9 cellular contexts compared by ENCODE assay signal in genomic region chr10:86960003-86960862, GRCh38. TPM values are rescaled to one million over a fixed set of nuclear protein-coding genes. Genes with fewer than 3 reads are reported as not detected.
A peak's percentile ranks its signal among the peaks of the same experiment; 100 is the strongest.
DNase-seq lines count a peak whose midpoint lies in the region; ATAC-seq, FAIRE-seq and TF ChIP-seq lines count a peak whose summit lies in the region.
"Had no signal": no experiment of that assay in that cellular context is flagged by ENCODE, and none has a peak within 500 bp of the region (broad histone marks: within the 10 kb centered on the region; RNA-seq: fewer than 3 reads in every experiment).

No MANE protein-coding gene starts in this region.

- H3K27ac ChIP-seq in body of pancreas (peak overlapping the region in 2 of 4 donors; percentile 8 to 49), keratinocyte (ENCODE audit: control insufficient read depth, insufficient read depth, low read length) (peak overlapping the region; percentile 10), thyroid gland (peak overlapping the region; percentile 0 to 85 (median 61))

- no peak overlapping the region for H3K4me2 ChIP-seq in keratinocyte (ENCODE audit: control insufficient read depth, extremely low read depth, insufficient read depth, low read depth, low read length)

- peak; percentile 93 for TF ChIP-seq CTCF in AG04449 (IDR thresholded peaks at IDR 0.05; ENCODE audit: insufficient read depth, low read length, missing control alignments)
- peak; percentile 100 for TF ChIP-seq CTCF in GM12873 (IDR thresholded peaks at IDR 0.05; ENCODE audit: insufficient read depth, low read depth, low read length, missing control alignments)
- TF ChIP-seq CTCF in body of pancreas (IDR thresholded peaks at IDR 0.05): peak; percentile 60 to 87 (median 72)
- peak in 2 of 3 experiments; percentile 99 to 100 for TF ChIP-seq CTCF in keratinocyte (optimal IDR thresholded peaks at IDR 0.05 in 1 of 3, IDR thresholded peaks at IDR 0.05 in 1 of 3, conservative IDR thresholded peaks at IDR 0.05 in 1 of 3; ENCODE audit: extremely low read depth in 1 of 3, insufficient read depth in 2 of 3, low read length in 3 of 3)
- peak; percentile 29 to 66 (median 62) for TF ChIP-seq CTCF in thyroid gland (IDR thresholded peaks at IDR 0.05)

- no peak for TF ChIP-seq POLR2A in body of pancreas (IDR thresholded peaks at IDR 0.05)
- no peak for TF ChIP-seq POLR2A in thyroid gland (IDR thresholded peaks at IDR 0.05)

- H3K36me3 ChIP-seq in body of pancreas (replicated peaks in 1 of 2; ENCODE audit: insufficient read depth in 1 of 2, low read depth in 2 of 2): no peaks in the 10 kb centered on the region
- no peaks in the 10 kb centered on the region for H3K36me3 ChIP-seq in keratinocyte (ENCODE audit: control insufficient read depth in 2 of 2, extremely low read depth in 1 of 2, insufficient read depth in 2 of 2, low read length in 2 of 2)
- H3K36me3 ChIP-seq in thyroid gland: no peaks in the 10 kb centered on the region

- in situ Hi-C loops in G401 (cut with HindIII; ENCODE audit: low sequenced_read_pairs): no loop called here

- H3K4me3 ChIP-seq in AG04449 (ENCODE audit: low read depth, low read length) (no peak overlapping the region), body of pancreas (no peak overlapping the region), keratinocyte (ENCODE audit: control insufficient read depth in 2 of 3, extremely low read depth in 1 of 3, insufficient read depth in 2 of 3, low read depth in 1 of 3, low read length in 3 of 3) (no peak overlapping the region), thyroid gland (replicated peaks in 1 of 3) (no peak overlapping the region)

- peaks cover 2% of the 10 kb centered on the region for H3K9me1 ChIP-seq in keratinocyte (ENCODE audit: control insufficient read depth, extremely low read depth, insufficient read depth, low read length)

- intact Hi-C loops in body of pancreas (cut with DNase I): no loop called here
- intact Hi-C loops in thyroid gland (cut with DNase I): loop anchor here (10.0 kb wide), 1 partner anchor 135 kb away; the partner anchor contains the start of genes GLUD1 and SHLD2

- no peak overlapping the region for H3K9ac ChIP-seq in keratinocyte (ENCODE audit: control insufficient read depth, extremely low read depth, insufficient read depth, low read length)

- CTCF ChIA-PET in AG04449 (lab: Yijun Ruan, JAX): interaction anchor here (0.7 to 10.1 kb wide), 6 partner anchors 8 to 318 kb away, joined by 3 to 171 read pairs (median 6); partner anchors contain the start of gene ADIRF

- 64 to 80% methylated on average over 28 to 34 of the region's 37 CpGs for WGBS in body of pancreas, 2 donors
- WGBS in thyroid gland, 2 donors: 68 to 84% methylated on average over 24 to 29 of the region's 37 CpGs

- peaks cover 15% of the 10 kb centered on the region for H3K79me2 ChIP-seq in keratinocyte (ENCODE audit: control insufficient read depth, insufficient read depth, low read length)

- peak; percentile 48 for FAIRE-seq in keratinocyte (lab: Jason Lieb, UNC)

- H3K9me3 ChIP-seq in body of pancreas (no peaks in the 10 kb centered on the region), keratinocyte (ENCODE audit: control insufficient read depth, low read depth, low read length) (no peaks in the 10 kb centered on the region), thyroid gland (no peaks in the 10 kb centered on the region)

- H3K4me1 ChIP-seq in body of pancreas (peaks cover 12% of the 10 kb centered on the region), keratinocyte (ENCODE audit: control insufficient read depth, extremely low read depth, insufficient read depth, low read length) (peaks cover 40% of the 10 kb centered on the region), thyroid gland (peaks cover 0 to 38% of the 10 kb centered on the region in 2 donors)

- no peaks in the 10 kb centered on the region for H3K27me3 ChIP-seq in body of pancreas
- no peaks in the 10 kb centered on the region for H3K27me3 ChIP-seq in keratinocyte (ENCODE audit: control insufficient read depth, extremely low read depth, insufficient read depth, low read length)
- no peaks in the 10 kb centered on the region for H3K27me3 ChIP-seq in thyroid gland

- ATAC-seq in HG02759 (IDR thresholded peaks at IDR 0.05; ENCODE audit: unreplicated experiment): peak; percentile 76
- ATAC-seq in body of pancreas: peak; percentile 70

- peaks cover 3% of the 10 kb centered on the region for H4K20me1 ChIP-seq in keratinocyte (ENCODE audit: control insufficient read depth, extremely low read depth, insufficient read depth, low read length)

- POLR2A ChIA-PET in AG04449 (lab: Yijun Ruan, JAX): interaction anchor here (1.2 kb wide), 1 partner anchor 11 kb away, joined by 3 read pairs; no protein-coding TSS in a partner anchor

- no peak overlapping the region for H2AFZ ChIP-seq in keratinocyte (ENCODE audit: control insufficient read depth, low read length)

- dilution Hi-C loops in keratinocyte (cut with MboI; ENCODE audit: extremely low pct_ligation_motif_present, low sequenced_read_pairs): no loop called here

- no peak for DNase-seq in AG04449 (ENCODE audit: low read depth, low spot score)
- DNase-seq in NOMO-1 treated with DMSO at 0.1 percent for 48 hours (lab: John Stamatoyannopoulos, UW; ENCODE audit: unreplicated experiment): peak; percentile 53
- peak in 3 of 4 donors; percentile 48 to 60 (median 53) for DNase-seq in body of pancreas
- no peak for DNase-seq in keratinocyte (ENCODE audit: low read depth, low spot score)
- DNase-seq in thyroid gland: peak in 1 of 2 donors; percentile 27
- DNase-seq in G401 (ENCODE audit: low spot score): no peak

RNA-seq across cellular contexts. Expression of gene SNCG, which starts 1.8 kb away (rescaled TPM):
- total RNA-seq in body of pancreas: 1 to 10 TPM; 2.6 to 3.0 TPM
- 6.8 to 13.1 TPM (median 7.2 TPM) in 3 replicates for polyA plus RNA-seq in keratinocyte
- polyA plus RNA-seq in keratinocyte (2011; ENCODE audit: low read depth): 3.0 TPM
- polyA plus RNA-seq in keratinocyte (2011; cell fraction: cytosol; rRNA removed): 8.3 and 15.1 TPM in 2 replicates
- 4.4 and 4.6 TPM in 2 replicates for polyA plus RNA-seq in keratinocyte (2011; cell fraction: nucleus; rRNA removed)
- 7.6 and 14.8 TPM in 2 replicates for polyA plus RNA-seq in keratinocyte (2012; ENCODE audit: low replicate concordance)
- polyA minus RNA-seq in keratinocyte: 1.6 to 3.5 TPM in 2 of 3 replicates, not detected in the other
- 9.0 TPM for polyA minus RNA-seq in keratinocyte (2011; cell fraction: cytosol; rRNA and poly(A)+ RNA removed)
- 0.74 TPM in 1 of 2 replicates, not detected in the other for polyA minus RNA-seq in keratinocyte (2011; cell fraction: nucleus; rRNA and poly(A)+ RNA removed)
- total RNA-seq in thyroid gland: 10 to 100 TPM; 11.5 to 40.2 (median 23.1) TPM
- total RNA-seq in G401 (2014; rRNA removed; shearing (Covaris generic)): 53.5 and 71.1 TPM in 2 replicates

RNA-seq across cellular contexts. Expression of gene MMRN2, which starts 2.8 kb away (rescaled TPM):
- 10 to 100 TPM; 16.8 to 17.4 TPM for total RNA-seq in body of pancreas
- polyA plus RNA-seq in keratinocyte: 11.7 to 13.9 TPM (median 13.8 TPM) in 3 replicates
- 6.7 TPM for polyA plus RNA-seq in keratinocyte (2011; ENCODE audit: low read depth)
- polyA plus RNA-seq in keratinocyte (2011; cell fraction: cytosol; rRNA removed): 6.6 and 10.0 TPM in 2 replicates
- polyA plus RNA-seq in keratinocyte (2011; cell fraction: nucleus; rRNA removed): 16.3 and 22.2 TPM in 2 replicates
- 7.9 and 15.5 TPM in 2 replicates for polyA plus RNA-seq in keratinocyte (2012; ENCODE audit: low replicate concordance)
- polyA minus RNA-seq in keratinocyte: 12.8 to 27.4 TPM (median 16.6 TPM) in 3 replicates
- polyA minus RNA-seq in keratinocyte (2011; cell fraction: cytosol; rRNA and poly(A)+ RNA removed): 8.6 TPM
- polyA minus RNA-seq in keratinocyte (2011; cell fraction: nucleus; rRNA and poly(A)+ RNA removed): 15.6 and 18.8 TPM in 2 replicates
- total RNA-seq in thyroid gland: 10 to 100 TPM; 23.0 to 45.1 (median 28.4) TPM
- 7.2 and 9.7 TPM in 2 replicates for total RNA-seq in G401 (2014; rRNA removed; shearing (Covaris generic))
- total RNA-seq: T-helper 1 cell treated with Interleukin-12 subunit alpha and Interleukin-12 subunit beta and Interleukin-4 antibody, amounts not matched to agents 30 ng/mL and 1 ng/mL, for 36 hours had no signal

RNA-seq across cellular contexts. Expression of gene ADIRF, which starts 8.0 kb away (rescaled TPM):
- total RNA-seq in body of pancreas (100 to 1,000 TPM; 113 to 115 TPM), thyroid gland (100 to 1,000 TPM in 3 of 4 donors, 10 to 100 TPM in 1; 66.6 to 208 (median 104) TPM)
- 136 to 164 TPM (median 157 TPM) in 3 replicates for polyA plus RNA-seq in keratinocyte
- polyA plus RNA-seq in keratinocyte (2011; ENCODE audit: low read depth): 37.4 TPM
- polyA plus RNA-seq in keratinocyte (2011; cell fraction: cytosol; rRNA removed): 143 and 145 TPM in 2 replicates
- 37.3 and 41.1 TPM in 2 replicates for polyA plus RNA-seq in keratinocyte (2011; cell fraction: nucleus; rRNA removed)
- polyA plus RNA-seq in keratinocyte (2012; ENCODE audit: low replicate concordance): 84.4 and 286 TPM in 2 replicates
- polyA minus RNA-seq in keratinocyte: 19.7 to 38.4 TPM (median 31.5 TPM) in 3 replicates
- polyA minus RNA-seq in keratinocyte (2011; cell fraction: cytosol; rRNA and poly(A)+ RNA removed): 86.5 TPM
- 16.4 and 17.1 TPM in 2 replicates for polyA minus RNA-seq in keratinocyte (2011; cell fraction: nucleus; rRNA and poly(A)+ RNA removed)
- total RNA-seq in G401 (2014; rRNA removed; shearing (Covaris generic)): not detected in 2 replicates
- total RNA-seq: T-helper 1 cell treated with Interleukin-12 subunit alpha and Interleukin-12 subunit beta and Interleukin-4 antibody, amounts not matched to agents 30 ng/mL and 1 ng/mL, for 36 hours had no signal

RNA-seq across cellular contexts. Expression of gene FAM25A, which starts 59.9 kb away (rescaled TPM):
- total RNA-seq in body of pancreas: not detected
- polyA plus RNA-seq in keratinocyte: 11.7 to 27.6 TPM (median 25.2 TPM) in 3 replicates
- 29.7 TPM for polyA plus RNA-seq in keratinocyte (2011; ENCODE audit: low read depth)
- polyA plus RNA-seq in keratinocyte (2011; cell fraction: cytosol; rRNA removed): 13.1 and 28.2 TPM in 2 replicates
- polyA plus RNA-seq in keratinocyte (2011; cell fraction: nucleus; rRNA removed): 14.6 and 20.0 TPM in 2 replicates
- polyA plus RNA-seq in keratinocyte (2012; ENCODE audit: low replicate concordance): 24.3 and 96.0 TPM in 2 replicates
- not detected in 3 replicates for polyA minus RNA-seq in keratinocyte
- polyA minus RNA-seq in keratinocyte (2011; cell fraction: cytosol; rRNA and poly(A)+ RNA removed): not detected
- polyA minus RNA-seq in keratinocyte (2011; cell fraction: nucleus; rRNA and poly(A)+ RNA removed): not detected in 2 replicates
- total RNA-seq in thyroid gland: not detected
- not detected in 2 replicates for total RNA-seq in G401 (2014; rRNA removed; shearing (Covaris generic))
- total RNA-seq: T-helper 1 cell treated with Interleukin-12 subunit alpha and Interleukin-12 subunit beta and Interleukin-4 antibody, amounts not matched to agents 30 ng/mL and 1 ng/mL, for 36 hours had no signal

Comparison
In these comparisons a context has a peak if more than half of its experiments do, and no peak if none do; other contexts are left out.
1. DNase-seq: peak in NOMO-1 treated with DMSO at 0.1 percent for 48 hours (single experiment) and body of pancreas (3 of 4); none in AG04449 (single experiment), keratinocyte (single experiment) and G401 (single experiment).
2. RNA of gene ADIRF, which starts 8.0 kb away (total RNA-seq): 113 to 115 TPM in body of pancreas and 66.6 to 208 TPM in thyroid gland; not detected in G401; every median in the first group is over 10 times any median in the second.
3. Peak in every context shown above with its lines, with median percentiles within 50 percentile points of each other: CTCF ChIP-seq.